ENCODE assay signal across 9 cellular contexts in the genomic region with DNA sequence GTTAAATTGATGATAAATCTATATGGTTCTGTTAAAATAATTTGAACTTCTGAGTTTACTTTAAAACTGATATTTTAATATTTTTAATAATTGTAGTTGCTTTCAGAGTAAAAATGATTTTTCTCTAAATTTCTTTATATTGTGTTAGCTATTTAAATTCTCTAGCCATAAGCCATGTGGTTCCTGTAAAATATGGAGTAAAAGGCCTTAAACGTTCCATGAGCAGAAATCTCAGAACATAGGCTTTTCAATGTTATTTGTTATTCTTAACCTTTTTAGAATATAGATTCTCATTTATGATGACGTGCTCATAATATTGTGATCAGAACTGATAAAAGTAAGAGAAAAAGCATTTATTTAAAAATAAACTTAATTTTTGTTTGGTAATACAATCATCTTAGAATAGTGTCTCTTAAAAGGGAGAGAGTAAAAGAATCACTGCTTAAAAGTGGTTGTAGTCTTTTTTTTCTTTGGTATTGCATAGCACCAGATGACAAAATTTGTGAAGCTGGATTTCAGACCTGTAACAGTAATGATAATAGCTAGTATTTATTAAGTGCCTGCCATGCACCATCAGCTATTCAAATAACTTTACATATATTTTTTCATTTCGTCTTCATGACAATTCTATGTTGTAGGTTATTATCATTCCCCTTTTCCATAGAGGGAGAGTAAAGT. TPM values are rescaled to one million over a fixed set of nuclear protein-coding genes. Genes with fewer than 3 reads are reported as not detected.
DNase-seq lines count a peak whose midpoint lies in the region; ATAC-seq, FAIRE-seq and TF ChIP-seq lines count a peak whose summit lies in the region.
"Had no signal": no experiment of that assay in that cellular context is flagged by ENCODE, and none has a peak within 500 bp of the region (broad histone marks: within the 10 kb centered on the region; RNA-seq: fewer than 3 reads in every experiment).

No MANE protein-coding gene starts in this region.

- peak overlapping the region; percentile 81 to 96 for H3K4me3 ChIP-seq in kidney (ENCODE audit: low read length in 2 of 2)
- H3K4me3 ChIP-seq in testis = peak overlapping the region; percentile 91 to 92

- peak overlapping the region in 1 of 2 donors; percentile 2 for H3K9ac ChIP-seq in kidney (ENCODE audit: low read length in 2 of 2)

- H3K27ac ChIP-seq in kidney (ENCODE audit: low read depth in 2 of 2, low read length in 2 of 2) (no peak overlapping the region), testis (peak overlapping the region in 1 of 2 donors; percentile 98)
- H3K27ac ChIP-seq: C4-2B had no signal

- TF ChIP-seq CTCF in kidney (IDR thresholded peaks at IDR 0.05; ENCODE audit: borderline replicate concordance, extremely low read depth, insufficient read depth) (no peak), testis (IDR thresholded peaks at IDR 0.05) (no peak)

- peaks cover 21% of the 10 kb centered on the region for H3K4me1 Mint-ChIP-seq in T-helper 2 cell treated with Interferon-gamma antibody and Interleukin-4, amounts not matched to agents 5 μg/mL and 100 μg/mL, for 36 hours (ENCODE audit: low read depth)
- peaks cover 35% of the 10 kb centered on the region for H3K4me1 Mint-ChIP-seq in activated naive CD8-positive, alpha-beta T cell treated with anti-CD3 and anti-CD28 coated beads, Interleukin-2, amount 50 U/mL, for 24 hours

- H3K36me3 Mint-ChIP-seq in T-helper 2 cell treated with Interferon-gamma antibody and Interleukin-4, amounts not matched to agents 5 μg/mL and 100 μg/mL, for 36 hours (ENCODE audit: low read depth) = peaks cover 3% of the 10 kb centered on the region
- no peaks in the 10 kb centered on the region for H3K36me3 Mint-ChIP-seq in activated naive CD8-positive, alpha-beta T cell treated with anti-CD3 and anti-CD28 coated beads, Interleukin-2, amount 50 U/mL, for 24 hours (ENCODE audit: low read depth)

- no peaks in the 10 kb centered on the region for H3K9me3 ChIP-seq in kidney (ENCODE audit: control insufficient read depth in 1 of 2, low read length in 2 of 2)
- H3K9me3 ChIP-seq in testis = no peaks in the 10 kb centered on the region

- H3K36me3 ChIP-seq in kidney (ENCODE audit: control insufficient read depth in 1 of 2, insufficient read depth in 2 of 2, low read length in 2 of 2) = no peaks in the 10 kb centered on the region
- H3K36me3 ChIP-seq in testis (ENCODE audit: low read depth, missing control alignments) = no peaks in the 10 kb centered on the region

- FAIRE-seq in kidney (lab: Jason Lieb, UNC) = peak; percentile 3

- intact Hi-C loops in kidney (cut with DNase I) = no loop called here
- intact Hi-C loops in testis (cut with DNase I; ENCODE audit: low total_unique reads) = no loop called here

- peaks cover 7% of the 10 kb centered on the region for H3K27me3 Mint-ChIP-seq in T-helper 2 cell treated with Interferon-gamma antibody and Interleukin-4, amounts not matched to agents 5 μg/mL and 100 μg/mL, for 36 hours (ENCODE audit: low read depth)
- no peaks in the 10 kb centered on the region for H3K27me3 Mint-ChIP-seq in activated naive CD8-positive, alpha-beta T cell treated with anti-CD3 and anti-CD28 coated beads, Interleukin-2, amount 50 U/mL, for 24 hours

- WGBS in testis, 2 donors = 13 to 21% methylated on average over 3 of the region's 3 CpGs

- no peak for TF ChIP-seq POLR2A in testis (IDR thresholded peaks at IDR 0.05)

- no peak for DNase-seq in T-helper 2 cell treated with Interferon-gamma antibody and Interleukin-4, amounts not matched to agents 5 μg/mL and 100 μg/mL, for 36 hours (ENCODE audit: low spot score)
- DNase-seq in T-helper 2 cell (no peak), kidney (no peak), testis (no peak), left lobe of liver (ENCODE audit: low spot score) (no peak)
- DNase-seq in activated naive CD8-positive, alpha-beta T cell treated with anti-CD3 and anti-CD28 coated beads, Interleukin-2, amount 50 U/mL, for 24 hours = no peak

- H3K27ac Mint-ChIP-seq in T-helper 2 cell treated with Interferon-gamma antibody and Interleukin-4, amounts not matched to agents 5 μg/mL and 100 μg/mL, for 36 hours = no peak overlapping the region
- H3K27ac Mint-ChIP-seq in activated naive CD8-positive, alpha-beta T cell treated with anti-CD3 and anti-CD28 coated beads, Interleukin-2, amount 50 U/mL, for 24 hours = no peak overlapping the region

- peaks cover 0 to 12% of the 10 kb centered on the region in 2 donors for H3K4me1 ChIP-seq in kidney (ENCODE audit: control insufficient read depth in 1 of 2, insufficient read depth in 1 of 2, low read depth in 1 of 2, low read length in 2 of 2)
- peaks cover 19% of the 10 kb centered on the region for H3K4me1 ChIP-seq in testis

- no peak for ATAC-seq in activated naive CD8-positive, alpha-beta T cell treated with anti-CD3 and anti-CD28 coated beads, Interleukin-2, amount 50 U/mL, for 24 hours
- no peak for ATAC-seq in HG03045 (IDR thresholded peaks at IDR 0.05; ENCODE audit: unreplicated experiment)
- no peak for ATAC-seq in HG03135 (IDR thresholded peaks at IDR 0.05; ENCODE audit: unreplicated experiment)
- ATAC-seq in left lobe of liver = no peak

- no peaks in the 10 kb centered on the region for H3K9me3 Mint-ChIP-seq in T-helper 2 cell treated with Interferon-gamma antibody and Interleukin-4, amounts not matched to agents 5 μg/mL and 100 μg/mL, for 36 hours
- H3K9me3 Mint-ChIP-seq in activated naive CD8-positive, alpha-beta T cell treated with anti-CD3 and anti-CD28 coated beads, Interleukin-2, amount 50 U/mL, for 24 hours = no peaks in the 10 kb centered on the region

- H3K4me3 Mint-ChIP-seq in T-helper 2 cell treated with Interferon-gamma antibody and Interleukin-4, amounts not matched to agents 5 μg/mL and 100 μg/mL, for 36 hours = peak overlapping the region; percentile 98
- peak overlapping the region; percentile 98 for H3K4me3 Mint-ChIP-seq in activated naive CD8-positive, alpha-beta T cell treated with anti-CD3 and anti-CD28 coated beads, Interleukin-2, amount 50 U/mL, for 24 hours

- H3K27me3 ChIP-seq in testis = no peaks in the 10 kb centered on the region

RNA-seq across cellular contexts. Expression of a gene that starts 2.7 kb away (rescaled TPM):
- total RNA-seq in kidney (66.9 TPM), testis (10 to 100 TPM; 53.5 to 61.3 TPM), left lobe of liver (15.0 TPM)
- polyA plus RNA-seq in kidney (ENCODE audit: insufficient read depth, low read depth, low replicate concordance) (12.5 TPM), testis (ENCODE audit: insufficient read depth, low read depth, low replicate concordance) (25.4 TPM)
